17 cellular contexts compared by ENCODE assay signal in genomic region chr20:41538810-41539596, GRCh38.
DNase-seq lines count a peak whose midpoint lies in the region; ATAC-seq and TF ChIP-seq lines count a peak whose summit lies in the region.
"Had no signal": no experiment of that assay in that cellular context is flagged by ENCODE, and none has a peak within 500 bp of the region (broad histone marks: within the 10 kb centered on the region; RNA-seq: fewer than 3 reads in every experiment).

No MANE protein-coding gene starts in this region.

- peak; percentile 21 for ATAC-seq in mucosa of descending colon
- ATAC-seq in omental fat pad (ENCODE audit: low FRiP score), result no peak
- ATAC-seq: SK-N-SH treated with all-trans-retinoic acid at 6 μM for 48 hours had no signal

- H3K27me3 ChIP-seq in hepatocyte, result no peaks in the 10 kb centered on the region

- WGBS in hepatocyte (ENCODE audit: low lambda C conversion rate, missing lambda C conversion rate), result 67% methylated on average over 8 of the region's 8 CpGs

- peaks cover 5% of the 10 kb centered on the region for H3K4me1 ChIP-seq in hepatocyte (ENCODE audit: insufficient read depth)
- H3K4me1 ChIP-seq in mucosa of descending colon (ENCODE audit: low read depth), result no peaks in the 10 kb centered on the region
- H3K4me1 ChIP-seq: HAP-1 had no signal

- no peak for TF ChIP-seq CTCF in hepatocyte (IDR thresholded peaks at IDR 0.05; ENCODE audit: poor library complexity)
- TF ChIP-seq CTCF in mucosa of descending colon (IDR thresholded peaks at IDR 0.05), result no peak
- TF ChIP-seq CTCF in omental fat pad (IDR thresholded peaks at IDR 0.05), result no peak

- intact Hi-C loops in mucosa of descending colon (cut with DNase I, micrococcal nuclease), result no loop called here

- no peak overlapping the region for H3K4me3 ChIP-seq in hepatocyte
- H3K4me3 ChIP-seq in mucosa of descending colon, result no peak overlapping the region
- H3K4me3 ChIP-seq: GM23248, HAP-1 had no signal

- no peak overlapping the region for H2AFZ ChIP-seq in hepatocyte
- H2AFZ ChIP-seq: GM23248 had no signal

- H3K27ac ChIP-seq in hepatocyte, result peak overlapping the region; percentile 41
- H3K27ac ChIP-seq: GM23248 had no signal

- H3K79me2 ChIP-seq in hepatocyte, result peaks cover 85% of the 10 kb centered on the region

- no peaks in the 10 kb centered on the region for H4K20me1 ChIP-seq in hepatocyte (ENCODE audit: insufficient read depth, poor library complexity, severe bottlenecking)

- H3K9me2 ChIP-seq in hepatocyte (replicated peaks; ENCODE audit: insufficient read depth), result no peaks in the 10 kb centered on the region

- H3K36me3 ChIP-seq in hepatocyte (replicated peaks; ENCODE audit: insufficient read depth, low read depth), result no peaks in the 10 kb centered on the region
- no peaks in the 10 kb centered on the region for H3K36me3 ChIP-seq in mucosa of descending colon (ENCODE audit: low read depth)

- peak; percentile 13 for DNase-seq in SW480 (ENCODE audit: low spot score)
- DNase-seq in hepatocyte (ENCODE audit: low spot score), result peak; percentile 41
- DNase-seq in mucosa of descending colon, result no peak
- no peak for DNase-seq in NCI-H345 (lab: John Stamatoyannopoulos, UW)
- DNase-seq in omental fat pad (ENCODE audit: low spot score), result no peak
- no peak for DNase-seq in NCI-H446 (lab: John Stamatoyannopoulos, UW)
- no peak for DNase-seq in EL
- DNase-seq: ACHN, C1 segment of cervical spinal cord, DMS79, GM23248, MM.1S, NCI-H1105, NCI-H510A treated with DMSO at 0.1 percent for 48 hours, SIG-M5 had no signal

- peak overlapping the region; percentile 64 for H3K4me2 ChIP-seq in hepatocyte

- H3K9me3 ChIP-seq in hepatocyte (ENCODE audit: low read depth), result no peaks in the 10 kb centered on the region
- peaks cover 6% of the 10 kb centered on the region for H3K9me3 ChIP-seq in mucosa of descending colon

Comparison
In these comparisons a context has a peak if more than half of its experiments do, and no peak if none do; other contexts are left out.
1. DNase-seq: peak in SW480 (single experiment) and hepatocyte (single experiment); none in mucosa of descending colon (0 of 3), NCI-H345 (single experiment), omental fat pad (single experiment), NCI-H446 (0 of 2) and EL (single experiment).